In genomic region chr3:183158552-183159006, GRCh38 we compare ENCODE assay signal across 1 cellular context.
TF ChIP-seq lines count a peak whose summit lies in the region.

No MANE protein-coding gene starts in this region.

TF ChIP-seq in GM12878, 131 proteins besides CTCF, POLR2A, EP300 and RAD21 (continued from another document):
- TF ChIP-seq STAT1 (conservative IDR thresholded peaks at IDR 0.05) (no peak; the same call in 1 of the 2 replicates), IRF4 (IDR thresholded peaks at IDR 0.05; ENCODE audit: low read depth, low read length) (peak; percentile 96), SPI1 (IDR thresholded peaks at IDR 0.05; ENCODE audit: borderline replicate concordance, insufficient read depth, low read depth, low read length) (peak; percentile 38; the same call in 1 of the 2 replicates), SREBF2 (IDR thresholded peaks at IDR 0.05; ENCODE audit: low read length) (no peak), HDAC2 (IDR thresholded peaks at IDR 0.05) (no peak), PAX5 (IDR thresholded peaks at IDR 0.05; ENCODE audit: borderline replicate concordance, low read depth, low read length) (peak; percentile 86), YBX1 (IDR thresholded peaks at IDR 0.05) (peak; percentile 94), TCF12 (IDR thresholded peaks at IDR 0.05; ENCODE audit: low read depth, low read length) (peak; percentile 91), HDGF (IDR thresholded peaks at IDR 0.05) (no peak; the same call in 1 of the 2 replicates), NRF1 (conservative IDR thresholded peaks at IDR 0.05; ENCODE audit: low read depth, low read length) (no peak), SKIL (IDR thresholded peaks at IDR 0.05; ENCODE audit: low read depth, poor library complexity, severe bottlenecking) (peak; percentile 89), CEBPZ (IDR thresholded peaks at IDR 0.05; ENCODE audit: low read depth, low read length) (no peak), STAT3 (IDR thresholded peaks at IDR 0.05; ENCODE audit: low read depth, low read length) (peak; percentile 69; the same call in 1 of the 2 replicates), CREB1 (IDR thresholded peaks at IDR 0.05; ENCODE audit: low read depth) (peak; percentile 70), FOXM1 (IDR thresholded peaks at IDR 0.05; ENCODE audit: low read depth, low read length) (peak; percentile 66; the same call in 1 of the 2 replicates), E2F4 (IDR thresholded peaks at IDR 0.05; ENCODE audit: low read depth, low read length) (no peak), HSF1 (IDR thresholded peaks at IDR 0.05; ENCODE audit: low read depth, low read length) (no peak), ZNF622 (IDR thresholded peaks at IDR 0.05) (no peak), KLF5 (IDR thresholded peaks at IDR 0.05; ENCODE audit: partially characterized antibody) (peak; percentile 38), SREBF1 (IDR thresholded peaks at IDR 0.05; ENCODE audit: low read length) (no peak), CHD1 (IDR thresholded peaks at IDR 0.05; ENCODE audit: low read depth, low read length) (no peak), ZNF274 (IDR thresholded peaks at IDR 0.05; ENCODE audit: insufficient read depth, insufficient read length) (no peak), IKZF2 (IDR thresholded peaks at IDR 0.05) (peak; percentile 99), WRNIP1 (IDR thresholded peaks at IDR 0.05; ENCODE audit: borderline replicate concordance, low read depth, low read length) (no peak), SIX5 (IDR thresholded peaks at IDR 0.05; ENCODE audit: low read depth, low read length, severe bottlenecking) (no peak), HDAC6 (IDR thresholded peaks at IDR 0.05; ENCODE audit: unreplicated experiment) (no peak), USF2 (IDR thresholded peaks at IDR 0.05; ENCODE audit: borderline replicate concordance, low read depth, low read length) (no peak), BRCA1 (IDR thresholded peaks at IDR 0.05; ENCODE audit: low read depth, low read length) (no peak), NR2F1 (conservative IDR thresholded peaks at IDR 0.05) (peak; percentile 71; the same call in 1 of the 2 replicates), ETV6 (conservative IDR thresholded peaks at IDR 0.05 in 1 of 2, IDR thresholded peaks at IDR 0.05 in 1 of 2; ENCODE audit: borderline replicate concordance in 1 of 2, low read depth in 1 of 2) (peak in 1 of 2 experiments; percentile 62; a peak in 2 of 4 replicates), CBFB (IDR thresholded peaks at IDR 0.05; ENCODE audit: low read depth) (no peak; the same call in 1 of the 2 replicates), ZNF207 (IDR thresholded peaks at IDR 0.05; ENCODE audit: borderline replicate concordance) (no peak), RELA (IDR thresholded peaks at IDR 0.05; ENCODE audit: borderline replicate concordance, partially characterized antibody) (peak; percentile 72), MYB (IDR thresholded peaks at IDR 0.05; ENCODE audit: borderline replicate concordance, low read depth, low read length) (peak; percentile 56; the same call in 1 of the 2 replicates), KDM1A (IDR thresholded peaks at IDR 0.05; ENCODE audit: borderline replicate concordance) (no peak), RUNX3 (IDR thresholded peaks at IDR 0.05; ENCODE audit: low read length) (peak; percentile 88), ASH2L (IDR thresholded peaks at IDR 0.05; ENCODE audit: borderline replicate concordance, low read depth) (no peak), CREM (IDR thresholded peaks at IDR 0.05; ENCODE audit: low read depth) (peak; percentile 86), PML (IDR thresholded peaks at IDR 0.05; ENCODE audit: low read length) (no peak), E4F1 (IDR thresholded peaks at IDR 0.05; ENCODE audit: borderline replicate concordance, partially characterized antibody) (no peak), CBX3 (IDR thresholded peaks at IDR 0.05; ENCODE audit: borderline replicate concordance, low read depth) (no peak), BCL11A (IDR thresholded peaks at IDR 0.05; ENCODE audit: low read depth, low read length) (peak; percentile 92), POU2F2 (IDR thresholded peaks at IDR 0.05; ENCODE audit: borderline replicate concordance, low read depth, low read length) (peak; percentile 99)
- TF ChIP-seq, protein P1, sequence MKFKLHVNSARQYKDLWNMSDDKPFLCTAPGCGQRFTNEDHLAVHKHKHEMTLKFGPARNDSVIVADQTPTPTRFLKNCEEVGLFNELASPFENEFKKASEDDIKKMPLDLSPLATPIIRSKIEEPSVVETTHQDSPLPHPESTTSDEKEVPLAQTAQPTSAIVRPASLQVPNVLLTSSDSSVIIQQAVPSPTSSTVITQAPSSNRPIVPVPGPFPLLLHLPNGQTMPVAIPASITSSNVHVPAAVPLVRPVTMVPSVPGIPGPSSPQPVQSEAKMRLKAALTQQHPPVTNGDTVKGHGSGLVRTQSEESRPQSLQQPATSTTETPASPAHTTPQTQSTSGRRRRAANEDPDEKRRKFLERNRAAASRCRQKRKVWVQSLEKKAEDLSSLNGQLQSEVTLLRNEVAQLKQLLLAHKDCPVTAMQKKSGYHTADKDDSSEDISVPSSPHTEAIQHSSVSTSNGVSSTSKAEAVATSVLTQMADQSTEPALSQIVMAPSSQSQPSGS (IDR thresholded peaks at IDR 0.05; ENCODE audit: low read length) = peak; percentile 96
- TF ChIP-seq, protein P2, sequence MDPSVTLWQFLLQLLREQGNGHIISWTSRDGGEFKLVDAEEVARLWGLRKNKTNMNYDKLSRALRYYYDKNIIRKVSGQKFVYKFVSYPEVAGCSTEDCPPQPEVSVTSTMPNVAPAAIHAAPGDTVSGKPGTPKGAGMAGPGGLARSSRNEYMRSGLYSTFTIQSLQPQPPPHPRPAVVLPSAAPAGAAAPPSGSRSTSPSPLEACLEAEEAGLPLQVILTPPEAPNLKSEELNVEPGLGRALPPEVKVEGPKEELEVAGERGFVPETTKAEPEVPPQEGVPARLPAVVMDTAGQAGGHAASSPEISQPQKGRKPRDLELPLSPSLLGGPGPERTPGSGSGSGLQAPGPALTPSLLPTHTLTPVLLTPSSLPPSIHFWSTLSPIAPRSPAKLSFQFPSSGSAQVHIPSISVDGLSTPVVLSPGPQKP (IDR thresholded peaks at IDR 0.05; ENCODE audit: low read depth, low read length) = no peak
- TF ChIP-seq, protein P3, sequence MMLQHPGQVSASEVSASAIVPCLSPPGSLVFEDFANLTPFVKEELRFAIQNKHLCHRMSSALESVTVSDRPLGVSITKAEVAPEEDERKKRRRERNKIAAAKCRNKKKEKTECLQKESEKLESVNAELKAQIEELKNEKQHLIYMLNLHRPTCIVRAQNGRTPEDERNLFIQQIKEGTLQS (IDR thresholded peaks at IDR 0.05; ENCODE audit: borderline replicate concordance, extremely low read depth, low read depth, low read length) = no peak
